ENCODE assay signal across 2 cellular contexts in genomic region chr9:126788631-126789349, GRCh38.
TF ChIP-seq lines count a peak whose summit lies in the region.

No MANE protein-coding gene starts in this region.

TF ChIP-seq in SK-N-SH treated with all-trans-retinoic acid at 6 μM for 48 hours, 23 proteins besides CTCF, POLR2A, EP300 and RAD21 (continued from another document):
- TF ChIP-seq, protein P1, sequence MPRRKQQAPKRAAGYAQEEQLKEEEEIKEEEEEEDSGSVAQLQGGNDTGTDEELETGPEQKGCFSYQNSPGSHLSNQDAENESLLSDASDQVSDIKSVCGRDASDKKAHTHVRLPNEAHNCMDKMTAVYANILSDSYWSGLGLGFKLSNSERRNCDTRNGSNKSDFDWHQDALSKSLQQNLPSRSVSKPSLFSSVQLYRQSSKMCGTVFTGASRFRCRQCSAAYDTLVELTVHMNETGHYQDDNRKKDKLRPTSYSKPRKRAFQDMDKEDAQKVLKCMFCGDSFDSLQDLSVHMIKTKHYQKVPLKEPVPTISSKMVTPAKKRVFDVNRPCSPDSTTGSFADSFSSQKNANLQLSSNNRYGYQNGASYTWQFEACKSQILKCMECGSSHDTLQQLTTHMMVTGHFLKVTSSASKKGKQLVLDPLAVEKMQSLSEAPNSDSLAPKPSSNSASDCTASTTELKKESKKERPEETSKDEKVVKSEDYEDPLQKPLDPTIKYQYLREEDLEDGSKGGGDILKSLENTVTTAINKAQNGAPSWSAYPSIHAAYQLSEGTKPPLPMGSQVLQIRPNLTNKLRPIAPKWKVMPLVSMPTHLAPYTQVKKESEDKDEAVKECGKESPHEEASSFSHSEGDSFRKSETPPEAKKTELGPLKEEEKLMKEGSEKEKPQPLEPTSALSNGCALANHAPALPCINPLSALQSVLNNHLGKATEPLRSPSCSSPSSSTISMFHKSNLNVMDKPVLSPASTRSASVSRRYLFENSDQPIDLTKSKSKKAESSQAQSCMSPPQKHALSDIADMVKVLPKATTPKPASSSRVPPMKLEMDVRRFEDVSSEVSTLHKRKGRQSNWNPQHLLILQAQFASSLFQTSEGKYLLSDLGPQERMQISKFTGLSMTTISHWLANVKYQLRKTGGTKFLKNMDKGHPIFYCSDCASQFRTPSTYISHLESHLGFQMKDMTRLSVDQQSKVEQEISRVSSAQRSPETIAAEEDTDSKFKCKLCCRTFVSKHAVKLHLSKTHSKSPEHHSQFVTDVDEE (CRISPR knock-in tag; IDR thresholded peaks at IDR 0.05), result no peak
- TF ChIP-seq CSDC2 (CRISPR knock-in tag; IDR thresholded peaks at IDR 0.05) (no peak), CREB5 (CRISPR knock-in tag; IDR thresholded peaks at IDR 0.05; ENCODE audit: low read depth) (no peak), BACH2 (CRISPR knock-in tag; IDR thresholded peaks at IDR 0.05; ENCODE audit: borderline replicate concordance) (no peak), ZNF70 (CRISPR knock-in tag; IDR thresholded peaks at IDR 0.05) (no peak)
- TF ChIP-seq, protein P2, sequence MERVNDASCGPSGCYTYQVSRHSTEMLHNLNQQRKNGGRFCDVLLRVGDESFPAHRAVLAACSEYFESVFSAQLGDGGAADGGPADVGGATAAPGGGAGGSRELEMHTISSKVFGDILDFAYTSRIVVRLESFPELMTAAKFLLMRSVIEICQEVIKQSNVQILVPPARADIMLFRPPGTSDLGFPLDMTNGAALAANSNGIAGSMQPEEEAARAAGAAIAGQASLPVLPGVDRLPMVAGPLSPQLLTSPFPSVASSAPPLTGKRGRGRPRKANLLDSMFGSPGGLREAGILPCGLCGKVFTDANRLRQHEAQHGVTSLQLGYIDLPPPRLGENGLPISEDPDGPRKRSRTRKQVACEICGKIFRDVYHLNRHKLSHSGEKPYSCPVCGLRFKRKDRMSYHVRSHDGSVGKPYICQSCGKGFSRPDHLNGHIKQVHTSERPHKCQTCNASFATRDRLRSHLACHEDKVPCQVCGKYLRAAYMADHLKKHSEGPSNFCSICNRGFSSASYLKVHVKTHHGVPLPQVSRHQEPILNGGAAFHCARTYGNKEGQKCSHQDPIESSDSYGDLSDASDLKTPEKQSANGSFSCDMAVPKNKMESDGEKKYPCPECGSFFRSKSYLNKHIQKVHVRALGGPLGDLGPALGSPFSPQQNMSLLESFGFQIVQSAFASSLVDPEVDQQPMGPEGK (CRISPR knock-in tag; IDR thresholded peaks at IDR 0.05; ENCODE audit: borderline replicate concordance), result no peak

TF ChIP-seq in SK-N-SH, 30 proteins besides CTCF, POLR2A, EP300 and RAD21 (continued from another document):
- TF ChIP-seq, protein P3, sequence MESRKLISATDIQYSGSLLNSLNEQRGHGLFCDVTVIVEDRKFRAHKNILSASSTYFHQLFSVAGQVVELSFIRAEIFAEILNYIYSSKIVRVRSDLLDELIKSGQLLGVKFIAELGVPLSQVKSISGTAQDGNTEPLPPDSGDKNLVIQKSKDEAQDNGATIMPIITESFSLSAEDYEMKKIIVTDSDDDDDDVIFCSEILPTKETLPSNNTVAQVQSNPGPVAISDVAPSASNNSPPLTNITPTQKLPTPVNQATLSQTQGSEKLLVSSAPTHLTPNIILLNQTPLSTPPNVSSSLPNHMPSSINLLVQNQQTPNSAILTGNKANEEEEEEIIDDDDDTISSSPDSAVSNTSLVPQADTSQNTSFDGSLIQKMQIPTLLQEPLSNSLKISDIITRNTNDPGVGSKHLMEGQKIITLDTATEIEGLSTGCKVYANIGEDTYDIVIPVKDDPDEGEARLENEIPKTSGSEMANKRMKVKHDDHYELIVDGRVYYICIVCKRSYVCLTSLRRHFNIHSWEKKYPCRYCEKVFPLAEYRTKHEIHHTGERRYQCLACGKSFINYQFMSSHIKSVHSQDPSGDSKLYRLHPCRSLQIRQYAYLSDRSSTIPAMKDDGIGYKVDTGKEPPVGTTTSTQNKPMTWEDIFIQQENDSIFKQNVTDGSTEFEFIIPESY (IDR thresholded peaks at IDR 0.05; ENCODE audit: borderline replicate concordance, low read depth), result no peak
- TF ChIP-seq, protein P4, sequence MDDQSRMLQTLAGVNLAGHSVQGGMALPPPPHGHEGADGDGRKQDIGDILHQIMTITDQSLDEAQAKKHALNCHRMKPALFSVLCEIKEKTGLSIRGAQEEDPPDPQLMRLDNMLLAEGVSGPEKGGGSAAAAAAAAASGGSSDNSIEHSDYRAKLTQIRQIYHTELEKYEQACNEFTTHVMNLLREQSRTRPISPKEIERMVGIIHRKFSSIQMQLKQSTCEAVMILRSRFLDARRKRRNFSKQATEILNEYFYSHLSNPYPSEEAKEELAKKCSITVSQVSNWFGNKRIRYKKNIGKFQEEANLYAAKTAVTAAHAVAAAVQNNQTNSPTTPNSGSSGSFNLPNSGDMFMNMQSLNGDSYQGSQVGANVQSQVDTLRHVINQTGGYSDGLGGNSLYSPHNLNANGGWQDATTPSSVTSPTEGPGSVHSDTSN (IDR thresholded peaks at IDR 0.05), result no peak
- TF ChIP-seq ELF1 (IDR thresholded peaks at IDR 0.05), result no peak
- TF ChIP-seq SMC3 (IDR thresholded peaks at IDR 0.05; ENCODE audit: low read depth, low read length), result no peak
- no peak for TF ChIP-seq GATA2 (CRISPR knock-in tag; IDR thresholded peaks at IDR 0.05)
- TF ChIP-seq SIN3A (IDR thresholded peaks at IDR 0.05; ENCODE audit: borderline replicate concordance, low read depth, low read length), result no peak
